In genomic region chr3:56795097-56795806, GRCh38 we compare ENCODE assay signal across 10 cellular contexts. TPM values are rescaled to one million over a fixed set of nuclear protein-coding genes. Genes with fewer than 3 reads are reported as not detected.
DNase-seq lines count a peak whose midpoint lies in the region; ATAC-seq and TF ChIP-seq lines count a peak whose summit lies in the region.
"Had no signal": no experiment of that assay in that cellular context is flagged by ENCODE, and none has a peak within 500 bp of the region (broad histone marks: within the 10 kb centered on the region; RNA-seq: fewer than 3 reads in every experiment).

No MANE protein-coding gene starts in this region.

- no peaks in the 10 kb centered on the region for H3K36me3 ChIP-seq in stomach

- no peak for ATAC-seq in activated T-cell treated with anti-CD3 and anti-CD28 coated beads, Interleukin-2, amount 50 U/mL, for 4 hours
- ATAC-seq in activated naive CD8-positive, alpha-beta T cell treated with anti-CD3 and anti-CD28 coated beads, Interleukin-2, amount 10 ng/mL, durations not matched to agents 7 days and 5 days (ENCODE audit: low read depth) = no peak
- ATAC-seq in HG03521 (IDR thresholded peaks at IDR 0.05; ENCODE audit: unreplicated experiment) = no peak

- H3K4me3 ChIP-seq in stomach = no peak overlapping the region

- no peaks in the 10 kb centered on the region for H3K27me3 ChIP-seq in stomach

- WGBS in stomach, 5 donors = 58 to 67% (median 62%) methylated on average over 7 of the region's 7 CpGs

- TF ChIP-seq EP300 in stomach (IDR thresholded peaks at IDR 0.05) = no peak

- H3K27me3 Mint-ChIP-seq in activated T-cell treated with anti-CD3 and anti-CD28 coated beads, Interleukin-2, amount 50 U/mL, for 4 hours (ENCODE audit: low read depth) = no peaks in the 10 kb centered on the region
- H3K27me3 Mint-ChIP-seq in activated naive CD8-positive, alpha-beta T cell treated with anti-CD3 and anti-CD28 coated beads, Interleukin-2, amount 10 ng/mL, durations not matched to agents 7 days and 5 days = no peaks in the 10 kb centered on the region
- peaks cover 3 to 20% (median 4%) of the 10 kb centered on the region in 3 donors for H3K27me3 Mint-ChIP-seq in immature natural killer cell (ENCODE audit: low read depth in 3 of 3)

- H3K4me3 Mint-ChIP-seq in activated T-cell treated with anti-CD3 and anti-CD28 coated beads, Interleukin-2, amount 50 U/mL, for 4 hours = peak overlapping the region; percentile 95
- peak overlapping the region; percentile 70 for H3K4me3 Mint-ChIP-seq in activated naive CD8-positive, alpha-beta T cell treated with anti-CD3 and anti-CD28 coated beads, Interleukin-2, amount 10 ng/mL, durations not matched to agents 7 days and 5 days
- H3K4me3 Mint-ChIP-seq in immature natural killer cell = peak overlapping the region; percentile 95 to 100 (median 97)

- H3K4me1 Mint-ChIP-seq in activated T-cell treated with anti-CD3 and anti-CD28 coated beads, Interleukin-2, amount 50 U/mL, for 4 hours (ENCODE audit: low read depth) = peaks cover 80% of the 10 kb centered on the region
- H3K4me1 Mint-ChIP-seq in activated naive CD8-positive, alpha-beta T cell treated with anti-CD3 and anti-CD28 coated beads, Interleukin-2, amount 10 ng/mL, durations not matched to agents 7 days and 5 days = peaks cover 69% of the 10 kb centered on the region
- H3K4me1 Mint-ChIP-seq in immature natural killer cell = peaks cover 88 to 98% of the 10 kb centered on the region in 2 donors

- peaks cover 18% of the 10 kb centered on the region for H3K36me3 Mint-ChIP-seq in activated T-cell treated with anti-CD3 and anti-CD28 coated beads, Interleukin-2, amount 50 U/mL, for 4 hours (ENCODE audit: insufficient read depth)
- peaks cover 43% of the 10 kb centered on the region for H3K36me3 Mint-ChIP-seq in activated naive CD8-positive, alpha-beta T cell treated with anti-CD3 and anti-CD28 coated beads, Interleukin-2, amount 10 ng/mL, durations not matched to agents 7 days and 5 days
- H3K36me3 Mint-ChIP-seq in immature natural killer cell = peaks cover 10 to 31% (median 11%) of the 10 kb centered on the region in 3 donors

- no peak for TF ChIP-seq POLR2A in stomach (IDR thresholded peaks at IDR 0.05)

- POLR2A ChIA-PET in activated naive CD8-positive, alpha-beta T cell treated with anti-CD3 and anti-CD28 coated beads, Interleukin-2, amount 10 ng/mL, durations not matched to agents 7 days and 5 days (lab: Charles Lee) = interaction anchor here (0.7 to 7.7 kb wide), 2 partner anchors 11 to 91 kb away, joined by 3 to 124 read pairs; no protein-coding TSS in a partner anchor

- intact Hi-C loops in stomach (cut with DNase I; ENCODE audit: low total_unique reads) = no loop called here

- no peaks in the 10 kb centered on the region for H3K9me3 Mint-ChIP-seq in activated T-cell treated with anti-CD3 and anti-CD28 coated beads, Interleukin-2, amount 50 U/mL, for 4 hours
- peaks cover 1% of the 10 kb centered on the region for H3K9me3 Mint-ChIP-seq in activated naive CD8-positive, alpha-beta T cell treated with anti-CD3 and anti-CD28 coated beads, Interleukin-2, amount 10 ng/mL, durations not matched to agents 7 days and 5 days
- H3K9me3 Mint-ChIP-seq in immature natural killer cell = no peaks in the 10 kb centered on the region

- H3K27ac ChIP-seq in stomach = peak overlapping the region; percentile 5 to 80 (median 57)

- no peak for DNase-seq in activated T-cell treated with anti-CD3 and anti-CD28 coated beads, Interleukin-2, amount 50 U/mL, for 4 hours
- no peak for DNase-seq in activated T-cell treated with anti-CD3 and anti-CD28 coated beads, Interleukin-2, amount 50 U/mL, for 1 hour
- no peak for DNase-seq in activated naive CD8-positive, alpha-beta T cell treated with anti-CD3 and anti-CD28 coated beads, Interleukin-2, amount 10 ng/mL, durations not matched to agents 7 days and 5 days
- no peak for DNase-seq in immature natural killer cell
- DNase-seq in stomach = no peak
- no peak for DNase-seq in NCI-H82 (lab: John Stamatoyannopoulos, UW)
- no peak for DNase-seq in NCI-H187 treated with DMSO at 0.1 percent for 48 hours (lab: John Stamatoyannopoulos, UW)
- DNase-seq: NCI-H1048; stimulated activated CD4-positive, alpha-beta T cell treated with anti-CD3 and anti-CD28 coated beads, Interleukin-1b, Interleukin-23, amount 100 ng/mL, for 48 hours had no signal

- H3K9me3 ChIP-seq in stomach = no peaks in the 10 kb centered on the region

- no peak for TF ChIP-seq CTCF in stomach (IDR thresholded peaks at IDR 0.05)

- peak overlapping the region; percentile 81 for H3K27ac Mint-ChIP-seq in activated naive CD8-positive, alpha-beta T cell treated with anti-CD3 and anti-CD28 coated beads, Interleukin-2, amount 10 ng/mL, durations not matched to agents 7 days and 5 days
- H3K27ac Mint-ChIP-seq in immature natural killer cell = peak overlapping the region; percentile 90 to 96 (median 94)

- H3K4me1 ChIP-seq in stomach = peaks cover 47 to 84% (median 64%) of the 10 kb centered on the region in 4 donors

RNA-seq across cellular contexts. Expression of gene ARHGEF3, which starts 6.5 kb away (rescaled TPM):
- 10 to 100 TPM; 42.4 to 53.9 (median 44.7) TPM for total RNA-seq in activated T-cell treated with anti-CD3 and anti-CD28 coated beads, Interleukin-2, amount 50 U/mL, for 4 hours
- 100 to 1,000 TPM; 130 TPM for total RNA-seq in activated naive CD8-positive, alpha-beta T cell treated with anti-CD3 and anti-CD28 coated beads, Interleukin-2, amount 10 ng/mL, durations not matched to agents 7 days and 5 days
- 100 to 1,000 TPM; 110 to 197 (median 136) TPM for polyA plus RNA-seq in immature natural killer cell
- total RNA-seq in stomach = 10 to 100 TPM in 4 of 5 donors, 1 to 10 TPM in 1; 6.2 to 23.8 (median 17.5) TPM
- polyA plus RNA-seq in stomach = 10 to 100 TPM in 1 of 3 donors, 1 to 10 TPM in 2; 8.2 to 12.7 (median 9.2) TPM
